ENCODE assay signal across 34 cellular contexts in the genomic region with DNA sequence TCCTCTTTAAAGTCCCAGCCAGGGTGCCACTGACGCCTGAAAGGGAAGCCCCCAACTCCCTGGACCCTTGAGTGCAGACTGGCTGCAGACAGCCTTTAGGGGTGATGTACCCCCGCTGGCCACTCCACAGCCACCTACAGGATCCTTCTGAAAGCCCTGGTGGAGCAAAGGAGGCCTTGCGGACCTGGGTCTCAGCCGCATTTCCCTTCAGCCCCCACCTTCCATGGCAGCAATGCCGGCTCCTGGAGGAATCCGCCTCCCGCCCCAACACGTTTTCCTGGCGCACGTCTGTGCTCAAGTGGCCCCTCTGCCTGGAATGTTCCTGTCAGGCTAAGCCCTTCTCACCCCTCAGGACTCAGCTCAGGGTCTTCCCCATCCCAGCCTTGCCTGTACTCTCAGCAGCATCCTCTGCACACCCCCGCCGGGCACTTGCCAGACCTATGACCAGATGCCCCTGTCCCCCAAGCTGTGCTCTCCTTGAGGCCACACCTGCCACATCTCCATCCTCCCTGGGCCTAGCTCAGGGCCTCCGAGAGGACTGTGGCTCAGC.
"Had no signal": no experiment of that assay in that cellular context is flagged by ENCODE, and none has a peak within 500 bp of the region (broad histone marks: within the 10 kb centered on the region; RNA-seq: fewer than 3 reads in every experiment).

No MANE protein-coding gene starts in this region.

- H3K9me3 Mint-ChIP-seq: activated CD4-positive, alpha-beta T cell treated with anti-CD3 and anti-CD28 coated beads, Interleukin-2, amount 10 ng/mL, durations not matched to agents 7 days and 5 days; activated naive CD4-positive, alpha-beta T cell treated with anti-CD3 and anti-CD28 coated beads for 36 hours; activated naive CD4-positive, alpha-beta T cell treated with anti-CD3 and anti-CD28 coated beads, Interleukin-2, amount 50 U/mL, for 72 hours; WTC11 had no signal

- H3K36me3 Mint-ChIP-seq: activated naive CD4-positive, alpha-beta T cell treated with anti-CD3 and anti-CD28 coated beads, Interleukin-2, amount 50 U/mL, for 72 hours; WTC11 had no signal

- DNase-seq: activated CD4-positive, alpha-beta T cell treated with anti-CD3 and anti-CD28 coated beads for 36 hours; activated CD4-positive, alpha-beta T cell treated with anti-CD3 and anti-CD28 coated beads, Interleukin-2, amount 10 ng/mL, durations not matched to agents 7 days and 5 days; activated CD4-positive, alpha-beta T cell treated with anti-CD3 and anti-CD28 coated beads, Interleukin-2, amount 50 U/mL, for 48 hours; activated CD8-positive, alpha-beta memory T cell treated with anti-CD3 and anti-CD28 coated beads, Interleukin-2, amount 50 U/mL, for 48 hours; activated CD8-positive, alpha-beta T cell treated with anti-CD3 and anti-CD28 coated beads, Interleukin-2, amount 10 ng/mL, durations not matched to agents 7 days and 5 days; activated gamma-delta T cell treated with Interleukin-2 at 50 U/mL for 16 hours; activated naive CD4-positive, alpha-beta T cell treated with anti-CD3 and anti-CD28 coated beads for 36 hours; activated T-cell treated with anti-CD3 and anti-CD28 coated beads, Interleukin-2, amount 50 U/mL, for 48 hours; adrenal gland; body of pancreas; MM.1S; MV-4-11; NCI-H1092 treated with DMSO at 0.1 percent for 48 hours; NCI-H1417; NCI-H146; NCI-H187; NCI-H2029 treated with DMSO at 0.1 percent for 48 hours; NCI-H2107; NCI-H2171 treated with DMSO at 0.1 percent for 48 hours; NCI-H2227 treated with DMSO at 0.1 percent for 48 hours; NCI-H446; NCI-H510A treated with DMSO at 0.1 percent for 48 hours; NCI-H526 treated with DMSO at 0.1 percent for 48 hours; NCI-H774; SHP77; SJCRH30; T1000 had no signal

- H3K4me1 ChIP-seq: adrenal gland, body of pancreas, breast epithelium, SJCRH30 had no signal

- ATAC-seq: activated CD4-positive, alpha-beta T cell treated with anti-CD3 and anti-CD28 coated beads for 36 hours; activated CD4-positive, CD25-positive, alpha-beta regulatory T cell treated with anti-CD3 and anti-CD28 coated beads, Interleukin-2, amount 50 U/mL, for 24 hours; activated CD8-positive, alpha-beta T cell treated with anti-CD3 and anti-CD28 coated beads, Interleukin-2, amount 10 ng/mL, durations not matched to agents 7 days and 5 days; activated naive CD4-positive, alpha-beta T cell treated with anti-CD3 and anti-CD28 coated beads, Interleukin-2, amount 50 U/mL, for 72 hours; body of pancreas; Panc1 had no signal

- H3K4me3 ChIP-seq: adrenal gland, body of pancreas, breast epithelium, SJCRH30, SK-N-MC had no signal

- H3K9me3 ChIP-seq: adrenal gland, body of pancreas, breast epithelium, SJCRH30 had no signal

- H3K27me3 Mint-ChIP-seq: activated CD4-positive, alpha-beta T cell treated with anti-CD3 and anti-CD28 coated beads for 36 hours; activated CD4-positive, alpha-beta T cell treated with anti-CD3 and anti-CD28 coated beads, Interleukin-2, amount 10 ng/mL, durations not matched to agents 7 days and 5 days had no signal

- H3K27ac Mint-ChIP-seq: activated CD4-positive, alpha-beta T cell treated with anti-CD3 and anti-CD28 coated beads for 36 hours; activated CD4-positive, alpha-beta T cell treated with anti-CD3 and anti-CD28 coated beads, Interleukin-2, amount 10 ng/mL, durations not matched to agents 7 days and 5 days; activated CD8-positive, alpha-beta T cell treated with anti-CD3 and anti-CD28 coated beads, Interleukin-2, amount 10 ng/mL, durations not matched to agents 7 days and 5 days; activated naive CD4-positive, alpha-beta T cell treated with anti-CD3 and anti-CD28 coated beads for 36 hours; WTC11 had no signal

- H3K4me2 ChIP-seq: KMS-11 had no signal

- H3K27ac ChIP-seq: adrenal gland, body of pancreas, breast epithelium, KMS-11, SJCRH30, SK-N-MC had no signal

- H3K27me3 ChIP-seq: adrenal gland, body of pancreas, breast epithelium, SJCRH30 had no signal

- H3K36me3 ChIP-seq: adrenal gland, breast epithelium had no signal

- H3K4me3 Mint-ChIP-seq: activated CD4-positive, alpha-beta T cell treated with anti-CD3 and anti-CD28 coated beads for 36 hours; activated CD4-positive, alpha-beta T cell treated with anti-CD3 and anti-CD28 coated beads, Interleukin-2, amount 10 ng/mL, durations not matched to agents 7 days and 5 days; activated CD8-positive, alpha-beta T cell treated with anti-CD3 and anti-CD28 coated beads, Interleukin-2, amount 10 ng/mL, durations not matched to agents 7 days and 5 days; activated naive CD4-positive, alpha-beta T cell treated with anti-CD3 and anti-CD28 coated beads for 36 hours; WTC11 had no signal
